Comparison of ENCODE assay signal across 1 cellular context in genomic region chr15:67127925-67128324, GRCh38.
TF ChIP-seq lines count a peak whose summit lies in the region.

No MANE protein-coding gene starts in this region.

TF ChIP-seq in HepG2, 621 proteins besides CTCF, POLR2A, EP300 and RAD21 (continued from another document):
- no peak for TF ChIP-seq AHDC1 (CRISPR knock-in tag; IDR thresholded peaks at IDR 0.05; ENCODE audit: borderline replicate concordance)
- TF ChIP-seq ISX (CRISPR knock-in tag; conservative IDR thresholded peaks at IDR 0.05): no peak
- TF ChIP-seq ZNF619 (CRISPR knock-in tag; IDR thresholded peaks at IDR 0.05): no peak
- TF ChIP-seq CEBPB (IDR thresholded peaks at IDR 0.05; ENCODE audit: borderline replicate concordance, low read depth, low read length): no peak
- TF ChIP-seq NFE2L2 (IDR thresholded peaks at IDR 0.05; ENCODE audit: low read length): no peak
- TF ChIP-seq TARDBP (CRISPR knock-in tag; IDR thresholded peaks at IDR 0.05): no peak
- TF ChIP-seq TFAP4 (IDR thresholded peaks at IDR 0.05; ENCODE audit: borderline replicate concordance, low read depth): no peak
- TF ChIP-seq CSRNP1 (CRISPR knock-in tag; IDR thresholded peaks at IDR 0.05): no peak
- no peak for TF ChIP-seq CREM (IDR thresholded peaks at IDR 0.05)
- TF ChIP-seq CREM (CRISPR knock-in tag; IDR thresholded peaks at IDR 0.05): no peak
- no peak for TF ChIP-seq MAX (IDR thresholded peaks at IDR 0.05)
- TF ChIP-seq ZFX (CRISPR knock-in tag; IDR thresholded peaks at IDR 0.05; ENCODE audit: low read depth): no peak
- TF ChIP-seq ZBTB44 (CRISPR knock-in tag; IDR thresholded peaks at IDR 0.05): no peak
TF ChIP-seq in HepG2: peak in this region for 0.
